8 cellular contexts compared by ENCODE assay signal in genomic region chr1:17919525-17920439, GRCh38.
DNase-seq lines count a peak whose midpoint lies in the region; ATAC-seq and TF ChIP-seq lines count a peak whose summit lies in the region.
"Had no signal": no experiment of that assay in that cellular context is flagged by ENCODE, and none has a peak within 500 bp of the region (broad histone marks: within the 10 kb centered on the region; RNA-seq: fewer than 3 reads in every experiment).

No MANE protein-coding gene starts in this region.

- POLR2A ChIA-PET in IMR-90 (lab: Charles Lee; ENCODE audit: unreplicated experiment): no interaction called here

- no peak overlapping the region for H3K9ac ChIP-seq in IMR-90 (ENCODE audit: low read depth, low read length)

- no CpG with 5 or more reads among the region's 10 CpGs for WGBS in IMR-90 (ENCODE audit: extremely low coverage in 2 of 2, insufficient read length in 1 of 2), 2 experiments

- ATAC-seq in IMR-90 (ENCODE audit: low read depth): no peak; the same call in 1 of the 2 replicates
- no peak for ATAC-seq in HG02610 (IDR thresholded peaks at IDR 0.05; ENCODE audit: unreplicated experiment)
- no peak for ATAC-seq in GM19324 (IDR thresholded peaks at IDR 0.05; ENCODE audit: low FRiP score, unreplicated experiment)

- no TSS peak for BruUV-seq in IMR-90 (replicated peaks; lab: Mats Ljungman, UMichigan)

- peak; percentile 62 for DNase-seq in EH (ENCODE audit: low read depth)
- DNase-seq in IMR-90: peak; percentile 55
- DNase-seq in astrocyte of the spinal cord (ENCODE audit: low read depth, low spot score): peak; percentile 55
- DNase-seq in myocyte (ENCODE audit: low read depth): peak; percentile 62
- no peak for DNase-seq in NCI-H69 (lab: John Stamatoyannopoulos, UW)

- no peaks in the 10 kb centered on the region for H3K79me1 ChIP-seq in IMR-90 (ENCODE audit: low read depth in 1 of 2, low read length in 2 of 2)

- CTCF ChIA-PET in IMR-90 (lab: Yijun Ruan, JAX): no interaction called here

- H4K91ac ChIP-seq in IMR-90 (ENCODE audit: insufficient read depth, low read depth, low read length): no peak overlapping the region

- peaks cover 14% of the 10 kb centered on the region; the same call in 1 of the 2 replicates for H3K27me3 ChIP-seq in IMR-90 (ENCODE audit: control insufficient read depth, insufficient read depth, low read length)

- TF ChIP-seq POLR2A in IMR-90 (IDR thresholded peaks at IDR 0.05; ENCODE audit: low read depth, low read length): no peak

- no peak overlapping the region for H3K23ac ChIP-seq in IMR-90 (ENCODE audit: low read depth, low read length)

- H3K56ac ChIP-seq in IMR-90 (ENCODE audit: extremely low read depth, insufficient read depth, low read length): no peak overlapping the region

- H4K8ac ChIP-seq in IMR-90 (ENCODE audit: low read depth in 2 of 2, low read length in 2 of 2): no peak overlapping the region

- in situ Hi-C loops in IMR-90 (cut with MboI; ENCODE audit: low sequenced_read_pairs) (no loop called here), astrocyte of the spinal cord (cut with HindIII; ENCODE audit: low sequenced_read_pairs) (no loop called here)

- no peak overlapping the region for H3K27ac ChIP-seq in IMR-90 (ENCODE audit: insufficient read depth, low read length)
- H3K27ac ChIP-seq: tibial artery had no signal

- H4K20me1 ChIP-seq in IMR-90 (ENCODE audit: insufficient read depth, low read length): no peaks in the 10 kb centered on the region

- H3K4ac ChIP-seq in IMR-90 (ENCODE audit: low read depth, low read length): no peak overlapping the region

- no peak overlapping the region for H2AFZ ChIP-seq in IMR-90 (replicated peaks; ENCODE audit: low read length, poor library complexity)

- intact Hi-C loops in IMR-90 (cut with micrococcal nuclease): loop anchor here (1.0 to 5.0 kb wide), 3 partner anchors 88 to 658 kb away; no protein-coding TSS in a partner anchor

- H3K18ac ChIP-seq in IMR-90 (ENCODE audit: low read depth, low read length): no peak overlapping the region

- H3K14ac ChIP-seq in IMR-90 (replicated peaks; ENCODE audit: low read depth, low read length): no peak overlapping the region

- H2BK15ac ChIP-seq in IMR-90 (ENCODE audit: low read depth, low read length): no peak overlapping the region

- H2BK20ac ChIP-seq in IMR-90 (ENCODE audit: low read depth, low read length): no peak overlapping the region

- no peak for TF ChIP-seq RAD21 in IMR-90 (IDR thresholded peaks at IDR 0.05; ENCODE audit: low read length)

- no peak overlapping the region for H3K4me2 ChIP-seq in IMR-90 (ENCODE audit: low read depth, low read length)

- H2AK9ac ChIP-seq in IMR-90 (replicated peaks; ENCODE audit: low read depth, low read length, poor library complexity): no peak overlapping the region

- H2AK5ac ChIP-seq in IMR-90 (ENCODE audit: low read depth, low read length): no peak overlapping the region

- no peaks in the 10 kb centered on the region for H3K9me3 ChIP-seq in IMR-90 (ENCODE audit: control insufficient read depth, insufficient read depth, low read length)
- H3K9me3 ChIP-seq: tibial artery had no signal

- no peak overlapping the region for H4K5ac ChIP-seq in IMR-90 (ENCODE audit: low read depth, low read length)

- no peak overlapping the region for H2BK120ac ChIP-seq in IMR-90 (ENCODE audit: low read depth, low read length)

- H3K4me1 ChIP-seq in IMR-90 (ENCODE audit: control insufficient read depth, insufficient read depth, low read length): no peaks in the 10 kb centered on the region
- H3K4me1 ChIP-seq: tibial artery had no signal

- 0 out of 2 replicates have a peak, but pooled peaks have one; percentile 5 for TF ChIP-seq CTCF in IMR-90 (conservative IDR thresholded peaks at IDR 0.05; ENCODE audit: low read depth, low read length)
- TF ChIP-seq CTCF in astrocyte of the spinal cord (IDR thresholded peaks at IDR 0.05; ENCODE audit: low read depth, low read length): no peak

- dilution Hi-C loops in IMR-90 (cut with HindIII; ENCODE audit: low sequenced_read_pairs, unreplicated experiment): no loop called here

- no peaks in the 10 kb centered on the region for H3K9me1 ChIP-seq in IMR-90 (ENCODE audit: insufficient read depth, low read length)

- no peak overlapping the region for H3K4me3 ChIP-seq in IMR-90 (ENCODE audit: insufficient read depth, low read depth, low read length)
- H3K4me3 ChIP-seq in astrocyte of the spinal cord (ENCODE audit: low read depth, low read length): no peak overlapping the region
- H3K4me3 ChIP-seq: tibial artery had no signal

- H2BK5ac ChIP-seq in IMR-90 (ENCODE audit: low read depth, low read length, poor library complexity, severe bottlenecking): no peak overlapping the region

- no peaks in the 10 kb centered on the region for H3K36me3 ChIP-seq in IMR-90 (ENCODE audit: control insufficient read depth, insufficient read depth, low read length)
- H3K36me3 ChIP-seq: tibial artery had no signal

TF ChIP-seq in IMR-90, 13 proteins besides CTCF, POLR2A, EP300 and RAD21:
- TF ChIP-seq SMC3 (IDR thresholded peaks at IDR 0.05; ENCODE audit: low read depth, low read length) (no peak), RCOR1 (IDR thresholded peaks at IDR 0.05; ENCODE audit: insufficient replicate concordance, low read length) (no peak), CHD1 (IDR thresholded peaks at IDR 0.05; ENCODE audit: low read depth, low read length) (no peak), NFE2L2 (IDR thresholded peaks at IDR 0.05; ENCODE audit: low read depth, low read length) (no peak), FOS (IDR thresholded peaks at IDR 0.05; ENCODE audit: low read depth, low read length) (no peak), CEBPB (IDR thresholded peaks at IDR 0.05; ENCODE audit: low read depth, low read length) (no peak), ELK1 (IDR thresholded peaks at IDR 0.05; ENCODE audit: borderline replicate concordance, low read depth, low read length) (no peak), MAZ (IDR thresholded peaks at IDR 0.05; ENCODE audit: borderline replicate concordance, low read depth, low read length) (no peak), RFX5 (IDR thresholded peaks at IDR 0.05; ENCODE audit: low read depth, low read length) (no peak), MXI1 (IDR thresholded peaks at IDR 0.05; ENCODE audit: borderline replicate concordance, low read depth, low read length) (no peak), USF2 (IDR thresholded peaks at IDR 0.05; ENCODE audit: low read depth, low read length) (no peak), MAFK (IDR thresholded peaks at IDR 0.05; ENCODE audit: low read depth, low read length) (no peak)
